ENCODE assay signal across 9 cellular contexts in genomic region chr3:30893678-30894325, GRCh38. TPM values are rescaled to one million over a fixed set of nuclear protein-coding genes. Genes with fewer than 3 reads are reported as not detected.
DNase-seq lines count a peak whose midpoint lies in the region; ATAC-seq lines count a peak whose summit lies in the region.
"Had no signal": no experiment of that assay in that cellular context is flagged by ENCODE, and none has a peak within 500 bp of the region (broad histone marks: within the 10 kb centered on the region; RNA-seq: fewer than 3 reads in every experiment).

No MANE protein-coding gene starts in this region.

- no peak overlapping the region for H3K27ac Mint-ChIP-seq in T-helper 2 cell treated with Interferon-gamma antibody and Interleukin-4, amounts not matched to agents 5 μg/mL and 100 μg/mL, for 36 hours
- no peak overlapping the region for H3K27ac Mint-ChIP-seq in T-helper 17 cell
- H3K27ac Mint-ChIP-seq in stimulated activated naive B cell treated with anti-CD40 and anti-IgM and Interleukin-4, amounts not matched to agents 10 μg/mL and 1 μg/mL and 100 μg/mL, for 72 hours = no peak overlapping the region

- peaks cover 59% of the 10 kb centered on the region for H3K27me3 Mint-ChIP-seq in T-helper 2 cell treated with Interferon-gamma antibody and Interleukin-4, amounts not matched to agents 5 μg/mL and 100 μg/mL, for 36 hours (ENCODE audit: low read depth)
- peaks cover 33% of the 10 kb centered on the region for H3K27me3 Mint-ChIP-seq in T-helper 17 cell
- H3K27me3 Mint-ChIP-seq in stimulated activated naive B cell treated with anti-CD40 and anti-IgM and Interleukin-4, amounts not matched to agents 10 μg/mL and 1 μg/mL and 100 μg/mL, for 72 hours = peaks cover 18 to 31% of the 10 kb centered on the region in 2 donors

- no peaks in the 10 kb centered on the region for H3K36me3 Mint-ChIP-seq in T-helper 2 cell treated with Interferon-gamma antibody and Interleukin-4, amounts not matched to agents 5 μg/mL and 100 μg/mL, for 36 hours (ENCODE audit: low read depth)
- H3K36me3 Mint-ChIP-seq in T-helper 17 cell (ENCODE audit: low read depth) = no peaks in the 10 kb centered on the region
- H3K36me3 Mint-ChIP-seq in stimulated activated naive B cell treated with anti-CD40 and anti-IgM and Interleukin-4, amounts not matched to agents 10 μg/mL and 1 μg/mL and 100 μg/mL, for 72 hours = no peaks in the 10 kb centered on the region

- H3K4me3 Mint-ChIP-seq in T-helper 2 cell treated with Interferon-gamma antibody and Interleukin-4, amounts not matched to agents 5 μg/mL and 100 μg/mL, for 36 hours = peak overlapping the region; percentile 69
- H3K4me3 Mint-ChIP-seq in T-helper 17 cell = peak overlapping the region; percentile 78
- peak overlapping the region; percentile 76 for H3K4me3 Mint-ChIP-seq in stimulated activated naive B cell treated with anti-CD40 and anti-IgM and Interleukin-4, amounts not matched to agents 10 μg/mL and 1 μg/mL and 100 μg/mL, for 72 hours

- no peaks in the 10 kb centered on the region for H3K9me3 Mint-ChIP-seq in T-helper 2 cell treated with Interferon-gamma antibody and Interleukin-4, amounts not matched to agents 5 μg/mL and 100 μg/mL, for 36 hours
- H3K9me3 Mint-ChIP-seq in stimulated activated naive B cell treated with anti-CD40 and anti-IgM and Interleukin-4, amounts not matched to agents 10 μg/mL and 1 μg/mL and 100 μg/mL, for 72 hours = no peaks in the 10 kb centered on the region

- H3K27me3 ChIP-seq in right cardiac atrium (ENCODE audit: control insufficient read depth, insufficient read depth) = no peaks in the 10 kb centered on the region

- H3K4me3 ChIP-seq in right cardiac atrium (ENCODE audit: low read length) = peak overlapping the region; percentile 70

- peaks cover 8% of the 10 kb centered on the region for H3K4me1 Mint-ChIP-seq in T-helper 2 cell treated with Interferon-gamma antibody and Interleukin-4, amounts not matched to agents 5 μg/mL and 100 μg/mL, for 36 hours (ENCODE audit: low read depth)
- H3K4me1 Mint-ChIP-seq in T-helper 17 cell = peaks cover 10% of the 10 kb centered on the region
- H3K4me1 Mint-ChIP-seq in stimulated activated naive B cell treated with anti-CD40 and anti-IgM and Interleukin-4, amounts not matched to agents 10 μg/mL and 1 μg/mL and 100 μg/mL, for 72 hours = peaks cover 11 to 18% of the 10 kb centered on the region in 2 donors

- H3K27ac ChIP-seq in right cardiac atrium (ENCODE audit: low read length) = no peak overlapping the region

- no peaks in the 10 kb centered on the region for H3K4me1 ChIP-seq in right cardiac atrium (ENCODE audit: control insufficient read depth, insufficient read depth, low read length)
- H3K4me1 ChIP-seq: BE2C had no signal

- no peak for DNase-seq in T-helper 2 cell treated with Interferon-gamma antibody and Interleukin-4, amounts not matched to agents 5 μg/mL and 100 μg/mL, for 36 hours (ENCODE audit: low spot score)
- DNase-seq in T-helper 2 cell (no peak), T-helper 17 cell (no peak), right cardiac atrium (no peak), DMS114 treated with DMSO at 0.1 percent for 48 hours (lab: John Stamatoyannopoulos, UW; ENCODE audit: unreplicated experiment) (no peak), SHP77 (lab: John Stamatoyannopoulos, UW) (no peak)
- no peak for DNase-seq in stimulated activated naive B cell treated with anti-CD40 and anti-IgM and Interleukin-4, amounts not matched to agents 10 μg/mL and 1 μg/mL and 100 μg/mL, for 72 hours

- intact Hi-C loops in right cardiac atrium (cut with DNase I) = no loop called here

- H3K9me3 ChIP-seq in T-helper 17 cell (ENCODE audit: control insufficient read depth, low read length, poor library complexity, severe bottlenecking) = no peaks in the 10 kb centered on the region
- H3K9me3 ChIP-seq in right cardiac atrium (ENCODE audit: control insufficient read depth, low read length) = no peaks in the 10 kb centered on the region
- H3K9me3 ChIP-seq: BE2C had no signal

- ATAC-seq in T-helper 17 cell (no peak), right cardiac atrium (no peak), GM21390 (IDR thresholded peaks at IDR 0.05; ENCODE audit: unreplicated experiment) (no peak)
- ATAC-seq in stimulated activated naive B cell treated with anti-CD40 and anti-IgM and Interleukin-4, amounts not matched to agents 10 μg/mL and 1 μg/mL and 100 μg/mL, for 72 hours (replicated peaks) = no peak

- WGBS in right cardiac atrium = 56% methylated on average over 8 of the region's 8 CpGs

RNA-seq across cellular contexts. Expression of gene GADL1, which starts 0.7 kb away (rescaled TPM):
- total RNA-seq in T-helper 17 cell (not detected), right cardiac atrium (not detected)
- polyA plus RNA-seq in right cardiac atrium = not detected
